Comparison of ENCODE assay signal across 9 cellular contexts in genomic region chr22:41411021-41411851, GRCh38. TPM values are rescaled to one million over a fixed set of nuclear protein-coding genes. Genes with fewer than 3 reads are reported as not detected.
DNase-seq lines count a peak whose midpoint lies in the region; ATAC-seq and TF ChIP-seq lines count a peak whose summit lies in the region.
"Had no signal": no experiment of that assay in that cellular context is flagged by ENCODE, and none has a peak within 500 bp of the region (broad histone marks: within the 10 kb centered on the region; RNA-seq: fewer than 3 reads in every experiment).

No MANE protein-coding gene starts in this region.

- POLR2A ChIA-PET in activated CD4-positive, alpha-beta T cell treated with anti-CD3 and anti-CD28 coated beads for 36 hours (lab: Charles Lee), result interaction anchor here (0.6 to 0.7 kb wide), 3 partner anchors 9 to 459 kb away, joined by 3 read pairs; no protein-coding TSS in a partner anchor

- no peak overlapping the region for H3K4me3 Mint-ChIP-seq in activated CD4-positive, alpha-beta T cell treated with anti-CD3 and anti-CD28 coated beads for 36 hours

- no peak for TF ChIP-seq POLR2A in breast epithelium (IDR thresholded peaks at IDR 0.05)

- H3K4me1 ChIP-seq in breast epithelium, result peaks cover 6 to 8% of the 10 kb centered on the region in 2 donors
- H3K4me1 ChIP-seq in tibial artery, result peaks cover 13 to 73% (median 57%) of the 10 kb centered on the region in 4 donors

- H3K27me3 Mint-ChIP-seq in activated CD4-positive, alpha-beta T cell treated with anti-CD3 and anti-CD28 coated beads for 36 hours, result no peaks in the 10 kb centered on the region

- H3K4me3 ChIP-seq in breast epithelium, result no peak overlapping the region
- peak overlapping the region in 1 of 2 donors; percentile 23 for H3K4me3 ChIP-seq in tibial artery
- H3K4me3 ChIP-seq: SJSA1 had no signal

- H3K27me3 ChIP-seq in breast epithelium (no peaks in the 10 kb centered on the region), tibial artery (no peaks in the 10 kb centered on the region)
- H3K27me3 ChIP-seq: SJSA1 had no signal

- H3K36me3 ChIP-seq in breast epithelium (no peaks in the 10 kb centered on the region), tibial artery (no peaks in the 10 kb centered on the region)

- CTCF ChIA-PET in activated CD4-positive, alpha-beta T cell treated with anti-CD3 and anti-CD28 coated beads for 36 hours (lab: Charles Lee), result interaction anchor here (0.5 to 1.3 kb wide), 6 partner anchors 11 to 124 kb away, joined by 3 to 4 read pairs (median 3); no protein-coding TSS in a partner anchor

- TF ChIP-seq CTCF in breast epithelium (IDR thresholded peaks at IDR 0.05), result no peak
- TF ChIP-seq CTCF in tibial artery (IDR thresholded peaks at IDR 0.05), result peak in 1 of 2 experiments; percentile 18

- no peak for ATAC-seq in activated CD4-positive, alpha-beta T cell treated with anti-CD3 and anti-CD28 coated beads for 36 hours

- intact Hi-C loops in activated CD4-positive, alpha-beta T cell treated with anti-CD3 and anti-CD28 coated beads for 36 hours (cut with DNase I, micrococcal nuclease), result no loop called here
- intact Hi-C loops in breast epithelium (cut with DNase I; ENCODE audit: low total_unique reads) (no loop called here), tibial artery (cut with DNase I; ENCODE audit: low total_unique reads) (no loop called here)

- peak overlapping the region; percentile 75 to 99 for H3K27ac ChIP-seq in breast epithelium
- H3K27ac ChIP-seq in tibial artery, result peak overlapping the region; percentile 99 to 100
- H3K27ac ChIP-seq: SJSA1 had no signal

- H3K27ac Mint-ChIP-seq in activated CD4-positive, alpha-beta T cell treated with anti-CD3 and anti-CD28 coated beads for 36 hours, result peak overlapping the region; percentile 38

- peaks cover 7% of the 10 kb centered on the region for H3K36me3 Mint-ChIP-seq in activated CD4-positive, alpha-beta T cell treated with anti-CD3 and anti-CD28 coated beads for 36 hours (ENCODE audit: low read depth)

- no peak for DNase-seq in activated CD4-positive, alpha-beta T cell treated with anti-CD3 and anti-CD28 coated beads for 36 hours
- no peak for DNase-seq in activated CD4-positive, alpha-beta T cell treated with anti-CD3 and anti-CD28 coated beads, Interleukin-2, amount 50 U/mL, for 4 hours
- DNase-seq in breast epithelium (ENCODE audit: low spot score in 2 of 2) (no peak), midbrain (lab: John Stamatoyannopoulos, UW) (peak; percentile 56), tibial artery (peak; percentile 77 to 94), mesenteric fat pad (ENCODE audit: low spot score) (no peak), ACHN (no peak), pons (ENCODE audit: low spot score) (no peak)

- in situ Hi-C loops in ACHN (cut with HindIII; ENCODE audit: low pct_ligation_motif_present, low pct_unique_long_range_greater_than_20kb, low sequenced_read_pairs), result no loop called here

- H3K9me3 ChIP-seq in breast epithelium, result no peaks in the 10 kb centered on the region
- no peaks in the 10 kb centered on the region for H3K9me3 ChIP-seq in tibial artery
- H3K9me3 ChIP-seq: SJSA1 had no signal

- H3K4me1 Mint-ChIP-seq in activated CD4-positive, alpha-beta T cell treated with anti-CD3 and anti-CD28 coated beads for 36 hours, result peaks cover 23% of the 10 kb centered on the region

- H3K9me3 Mint-ChIP-seq in activated CD4-positive, alpha-beta T cell treated with anti-CD3 and anti-CD28 coated beads for 36 hours (ENCODE audit: low read depth), result no peaks in the 10 kb centered on the region

RNA-seq across cellular contexts. Expression of gene TEF, which starts 29.5 kb away (rescaled TPM):
- total RNA-seq in activated CD4-positive, alpha-beta T cell treated with anti-CD3 and anti-CD28 coated beads for 36 hours, result 1 to 10 TPM; 1.7 to 2.2 TPM
- total RNA-seq in breast epithelium (10 to 100 TPM in 2 of 3 donors, 1 to 10 TPM in 1; 8.8 to 26.6 (median 15.7) TPM), mesenteric fat pad (15.6 TPM)

RNA-seq across cellular contexts. Expression of gene TOB2, which starts 35.4 kb away (rescaled TPM):
- total RNA-seq in activated CD4-positive, alpha-beta T cell treated with anti-CD3 and anti-CD28 coated beads for 36 hours, result 10 to 100 TPM; 26.5 to 32.3 TPM
- total RNA-seq in breast epithelium (10 to 100 TPM; 28.8 to 61.9 (median 45.8) TPM), mesenteric fat pad (82.4 TPM)

RNA-seq across cellular contexts. Expression of gene PHF5A, which starts 57.3 kb away (rescaled TPM):
- 10 to 100 TPM; 54.5 to 61.1 TPM for total RNA-seq in activated CD4-positive, alpha-beta T cell treated with anti-CD3 and anti-CD28 coated beads for 36 hours
- total RNA-seq in breast epithelium (10 to 100 TPM; 42.0 to 46.0 (median 43.8) TPM), mesenteric fat pad (35.9 TPM)

RNA-seq across cellular contexts. Expression of gene ACO2, which starts 57.7 kb away (rescaled TPM):
- 100 to 1,000 TPM in 1 of 2 experiments, 10 to 100 TPM in 1; 95.4 to 106 TPM for total RNA-seq in activated CD4-positive, alpha-beta T cell treated with anti-CD3 and anti-CD28 coated beads for 36 hours
- total RNA-seq in breast epithelium (10 to 100 TPM; 58.1 to 92.2 (median 65.2) TPM), mesenteric fat pad (109 TPM)

Comparison
In these comparisons a context has a peak if more than half of its experiments do, and no peak if none do; other contexts are left out.
1. DNase-seq: peak in midbrain (single experiment) and tibial artery (2 of 2); none in activated CD4-positive, alpha-beta T cell treated with anti-CD3 and anti-CD28 coated beads for 36 hours (single experiment), activated CD4-positive, alpha-beta T cell treated with anti-CD3 and anti-CD28 coated beads, Interleukin-2, amount 50 U/mL, for 4 hours (0 of 2), breast epithelium (0 of 2), mesenteric fat pad (single experiment), ACHN (single experiment) and pons (single experiment).